Comparison of ENCODE assay signal across 18 cellular contexts in genomic region chr1:22815043-22815365, GRCh38.
DNase-seq lines count a peak whose midpoint lies in the region; ATAC-seq, FAIRE-seq and TF ChIP-seq lines count a peak whose summit lies in the region.
"Had no signal": no experiment of that assay in that cellular context is flagged by ENCODE, and none has a peak within 500 bp of the region (broad histone marks: within the 10 kb centered on the region; RNA-seq: fewer than 3 reads in every experiment).

No MANE protein-coding gene starts in this region.

- H3K4me2 ChIP-seq in HepG2 (ENCODE audit: low read depth, low read length) (no peak overlapping the region), osteoblast (ENCODE audit: insufficient read depth, low read length) (no peak overlapping the region)

- BruUV-seq in HepG2 (replicated peaks; lab: Mats Ljungman, UMichigan): no TSS peak

- ATAC-seq in HepG2 (no peak), right lobe of liver (no peak), HG02840 (IDR thresholded peaks at IDR 0.05; ENCODE audit: low FRiP score, unreplicated experiment) (no peak)

- H4K20me1 ChIP-seq in HepG2 (ENCODE audit: insufficient read depth, low read length) (no peaks in the 10 kb centered on the region), osteoblast (ENCODE audit: insufficient read depth, low read length) (no peaks in the 10 kb centered on the region)

- DNase-seq in HepG2 (ENCODE audit: low spot score) (no peak), right lobe of liver (no peak), osteoblast (ENCODE audit: insufficient read length, low spot score, missing footprints) (peak; percentile 35), D721Med (ENCODE audit: insufficient read length, low spot score) (no peak), T-helper 9 cell (no peak), NCI-H2227 treated with DMSO at 0.1 percent for 48 hours (lab: John Stamatoyannopoulos, UW) (no peak)
- DNase-seq: AML-193; DMS 273 treated with DMSO at 0.1 percent for 48 hours; GDM1; MM.1S; NCI-H1436 treated with DMSO at 0.1 percent for 48 hours; NCI-H2171; NK-92 treated with Interleukin-12 subunit alpha and Interleukin-12 subunit beta, amount 100 ng/mL, for 24 hours had no signal

- H3K4me1 ChIP-seq in HepG2 (ENCODE audit: insufficient read depth, low read length) (0 out of 2 replicates have a peak, but pooled peaks cover 7% of the 10 kb centered on the region), right lobe of liver (no peaks in the 10 kb centered on the region), osteoblast (ENCODE audit: insufficient read depth, low read length) (no peaks in the 10 kb centered on the region)
- H3K4me1 ChIP-seq: HAP-1 had no signal

- FAIRE-seq in HepG2 (lab: Jason Lieb, UNC) (no peak), D721Med (lab: Jason Lieb, UNC) (no peak)
- FAIRE-seq: RCC 7860 had no signal

- H3K36me3 ChIP-seq in HepG2 (replicated peaks in 1 of 2; ENCODE audit: control insufficient read depth in 1 of 2, insufficient read depth in 2 of 2, low read length in 2 of 2) (no peaks in the 10 kb centered on the region), right lobe of liver (no peaks in the 10 kb centered on the region), osteoblast (ENCODE audit: insufficient read depth, low read length) (no peaks in the 10 kb centered on the region)
- H3K36me3 ChIP-seq: HAP-1 had no signal

- no peak for TF ChIP-seq RAD21 in HepG2 (CRISPR knock-in tag; IDR thresholded peaks at IDR 0.05)

- H3K9ac ChIP-seq in HepG2 (ENCODE audit: insufficient read depth, low read depth, low read length): no peak overlapping the region

- TF ChIP-seq POLR2A in HepG2 (IDR thresholded peaks at IDR 0.05; ENCODE audit: insufficient read depth in 1 of 2, low read depth in 2 of 2, low read length in 2 of 2) (no peak), right lobe of liver (IDR thresholded peaks at IDR 0.05) (no peak)

- H3K9me3 ChIP-seq in HepG2 (ENCODE audit: low read length): no peaks in the 10 kb centered on the region
- no peaks in the 10 kb centered on the region for H3K9me3 ChIP-seq in right lobe of liver
- H3K9me3 ChIP-seq in osteoblast (ENCODE audit: low read depth, low read length): no peaks in the 10 kb centered on the region
- H3K9me3 ChIP-seq: HAP-1 had no signal

- 71% methylated on average over 5 of the region's 5 CpGs for WGBS in HepG2 (ENCODE audit: low lambda C conversion rate)
- 57% methylated on average over 1 of the region's 5 CpGs for WGBS in right lobe of liver (ENCODE audit: insufficient coverage, low coverage, low lambda C conversion rate, missing lambda C conversion rate)

- H3K27ac ChIP-seq in HepG2 (ENCODE audit: extremely low read length, insufficient read depth, low read length): no peak overlapping the region
- no peak overlapping the region for H3K27ac ChIP-seq in right lobe of liver
- no peak overlapping the region for H3K27ac ChIP-seq in osteoblast (ENCODE audit: low read depth, low read length)
- peak overlapping the region; percentile 58 for H3K27ac ChIP-seq in temporal lobe (ENCODE audit: low read depth, low read length)
- H3K27ac ChIP-seq: 22Rv1 had no signal

- in situ Hi-C loops in HepG2 (cut with HindIII; ENCODE audit: extremely low pct_ligation_motif_present, low pct_unique_long_range_greater_than_20kb): no loop called here

- H2AFZ ChIP-seq in HepG2 (ENCODE audit: low read length) (no peak overlapping the region), osteoblast (ENCODE audit: low read length) (no peak overlapping the region)

- no peaks in the 10 kb centered on the region for H3K79me2 ChIP-seq in HepG2 (ENCODE audit: insufficient read depth, low read length)
- H3K79me2 ChIP-seq in osteoblast (ENCODE audit: insufficient read depth, low read length): no peaks in the 10 kb centered on the region

- no peak for TF ChIP-seq EP300 in HepG2 (IDR thresholded peaks at IDR 0.05; ENCODE audit: low read depth in 2 of 2, low read length in 2 of 2)
- TF ChIP-seq EP300 in HepG2 (CRISPR knock-in tag; IDR thresholded peaks at IDR 0.05; ENCODE audit: borderline replicate concordance): no peak

- POLR2A ChIA-PET in HepG2 (lab: Yijun Ruan, JAX): no interaction called here

- TF ChIP-seq CTCF in HepG2 (CRISPR knock-in tag; IDR thresholded peaks at IDR 0.05) (no peak), right lobe of liver (IDR thresholded peaks at IDR 0.05) (no peak), osteoblast (IDR thresholded peaks at IDR 0.05; ENCODE audit: extremely low read depth, low read depth, low read length) (no peak), D721Med (IDR thresholded peaks at IDR 0.05; ENCODE audit: insufficient read depth, missing control alignments) (no peak)

- H3K27me3 ChIP-seq in HepG2 (ENCODE audit: control insufficient read depth in 1 of 2, insufficient read depth in 2 of 2, low read length in 2 of 2) (peaks cover 0 to 1% of the 10 kb centered on the region in 2 experiments; a peak in 1 of 5 replicates), right lobe of liver (no peaks in the 10 kb centered on the region), osteoblast (ENCODE audit: insufficient read depth, low read length) (no peaks in the 10 kb centered on the region)

- intact Hi-C loops in HepG2 (cut with micrococcal nuclease; ENCODE audit: unreplicated experiment) (no loop called here), right lobe of liver (cut with DNase I) (no loop called here)

- no peak overlapping the region for H3K4me3 ChIP-seq in HepG2 (replicated peaks in 1 of 3; ENCODE audit: insufficient read depth in 1 of 3, low read depth in 2 of 3, low read length in 3 of 3)
- H3K4me3 ChIP-seq in right lobe of liver: no peak overlapping the region
- H3K4me3 ChIP-seq in osteoblast (ENCODE audit: insufficient read depth, low read length): no peak overlapping the region
- H3K4me3 ChIP-seq: HAP-1 had no signal

- CTCF ChIA-PET in HepG2 (lab: Yijun Ruan, JAX; ENCODE audit: low intra/inter-chr PET ratio, low total read pairs): no interaction called here

TF ChIP-seq in HepG2, 621 proteins besides CTCF, POLR2A, EP300 and RAD21:
- TF ChIP-seq PRDM4 (CRISPR knock-in tag; IDR thresholded peaks at IDR 0.05; ENCODE audit: borderline replicate concordance) (no peak), ZBTB3 (CRISPR knock-in tag; IDR thresholded peaks at IDR 0.05; ENCODE audit: borderline replicate concordance, low read depth) (no peak), MNT (IDR thresholded peaks at IDR 0.05) (peak; percentile 91)
